Comparison of ENCODE assay signal across 15 cellular contexts in genomic region chr11:61204504-61205059, GRCh38. TPM values are rescaled to one million over a fixed set of nuclear protein-coding genes. Genes with fewer than 3 reads are reported as not detected.
"Had no signal": no experiment of that assay in that cellular context is flagged by ENCODE, and none has a peak within 500 bp of the region (broad histone marks: within the 10 kb centered on the region; RNA-seq: fewer than 3 reads in every experiment).

No MANE protein-coding gene starts in this region.

RNA-seq across cellular contexts. Expression of gene PGA3, which starts 1.3 kb away (rescaled TPM):
- total RNA-seq: left colon; lung; natural killer cell treated with Interleukin-12 subunit alpha and Interleukin-12 subunit beta and Interleukin-15 and Interleukin-18, amount 100 ng/mL, for 72 hours; neural crest cell; progenitor cell of endocrine pancreas; pulmonary artery endothelial cell; renal cortical epithelial cell; sciatic nerve; ureter had no signal
- polyA plus RNA-seq: keratinocyte; naive thymus-derived CD4-positive, alpha-beta T cell had no signal

RNA-seq across cellular contexts. Expression of gene PGA4, which starts 17.6 kb away (rescaled TPM):
- total RNA-seq: natural killer cell treated with Interleukin-12 subunit alpha and Interleukin-12 subunit beta and Interleukin-15 and Interleukin-18, amount 100 ng/mL, for 72 hours; neural crest cell; pulmonary artery endothelial cell; renal cortical epithelial cell; sciatic nerve; ureter had no signal
- polyA plus RNA-seq: keratinocyte; naive thymus-derived CD4-positive, alpha-beta T cell had no signal

RNA-seq across cellular contexts. Expression of gene PGA5, which starts 36.4 kb away (rescaled TPM):
- total RNA-seq: left ventricle myocardium inferior; lower leg skin; naive thymus-derived CD4-positive, alpha-beta T cell; natural killer cell treated with Interleukin-12 subunit alpha and Interleukin-12 subunit beta and Interleukin-15 and Interleukin-18, amount 100 ng/mL, for 72 hours; neural crest cell; pulmonary artery endothelial cell; renal cortical epithelial cell; sciatic nerve; temporal lobe; ureter; uterus had no signal
- polyA plus RNA-seq: keratinocyte; naive thymus-derived CD4-positive, alpha-beta T cell had no signal
